21 cellular contexts compared by ENCODE assay signal in genomic region chr10:36469585-36469984, GRCh38.
DNase-seq lines count a peak whose midpoint lies in the region; ATAC-seq, FAIRE-seq and TF ChIP-seq lines count a peak whose summit lies in the region.
"Had no signal": no experiment of that assay in that cellular context is flagged by ENCODE, and none has a peak within 500 bp of the region (broad histone marks: within the 10 kb centered on the region; RNA-seq: fewer than 3 reads in every experiment).

No MANE protein-coding gene starts in this region.

- H3K4me3 ChIP-seq in AG04450 (ENCODE audit: low read depth, low read length) (no peak overlapping the region), astrocyte (ENCODE audit: insufficient read depth, low read depth, low read length) (no peak overlapping the region), left ventricle myocardium inferior (no peak overlapping the region)
- H3K4me3 ChIP-seq: A549, psoas muscle, spleen had no signal

- ATAC-seq in GM19455 (IDR thresholded peaks at IDR 0.05; ENCODE audit: unreplicated experiment) = no peak
- ATAC-seq: A549, psoas muscle had no signal

- H3K27ac Mint-ChIP-seq in astrocyte (ENCODE audit: unreplicated experiment) (no peak overlapping the region), immature natural killer cell (peak overlapping the region in 4 of 6 donors; percentile 6 to 75 (median 50))
- H3K27ac Mint-ChIP-seq in activated T-helper 2 cell treated with anti-CD3 and anti-CD28 coated beads, Interferon-gamma antibody, Interleukin-2, Interleukin-4, amounts not matched to agents 10 μg/mL and 5 μg/mL and 100 μg/mL, durations not matched to agents 14 hours and 24 hours and 36 hours = no peak overlapping the region

- TF ChIP-seq CTCF in AG04450 (IDR thresholded peaks at IDR 0.05; ENCODE audit: low read depth, low read length) (no peak), astrocyte (IDR thresholded peaks at IDR 0.05; ENCODE audit: insufficient read depth, low read depth, low read length) (no peak), left ventricle myocardium inferior (IDR thresholded peaks at IDR 0.05; ENCODE audit: borderline replicate concordance) (no peak)

- FAIRE-seq in astrocyte (lab: Jason Lieb, UNC) = peak; percentile 73
- FAIRE-seq: A549, urothelium cell line had no signal

- H3K27ac ChIP-seq in AG04450 (ENCODE audit: low read depth, low read length) (no peak overlapping the region), astrocyte (ENCODE audit: low read depth, low read length) (no peak overlapping the region), left ventricle myocardium inferior (replicated peaks) (no peak overlapping the region)
- H3K27ac ChIP-seq: A549, KMS-11, psoas muscle, spleen had no signal

- H4K20me1 ChIP-seq in astrocyte (ENCODE audit: insufficient read depth, low read length) = no peaks in the 10 kb centered on the region

- POLR2A ChIA-PET in AG04450 (lab: Yijun Ruan, JAX) = no interaction called here

- peak overlapping the region; percentile 70 for H3K4me2 ChIP-seq in astrocyte (ENCODE audit: low read length)
- H3K4me2 ChIP-seq: A549, KMS-11 had no signal

- no peaks in the 10 kb centered on the region for H3K27me3 Mint-ChIP-seq in astrocyte (ENCODE audit: low read depth, unreplicated experiment)
- peaks cover 0 to 3% (median 1%) of the 10 kb centered on the region in 3 donors for H3K27me3 Mint-ChIP-seq in immature natural killer cell (ENCODE audit: low read depth in 3 of 3)
- H3K27me3 Mint-ChIP-seq in activated T-helper 2 cell treated with anti-CD3 and anti-CD28 coated beads, Interferon-gamma antibody, Interleukin-2, Interleukin-4, amounts not matched to agents 10 μg/mL and 5 μg/mL and 100 μg/mL, durations not matched to agents 14 hours and 24 hours and 36 hours (ENCODE audit: low read depth) = no peaks in the 10 kb centered on the region

- no peaks in the 10 kb centered on the region for H3K9me3 Mint-ChIP-seq in astrocyte (ENCODE audit: unreplicated experiment)
- peaks cover 0 to 17% (median 1%) of the 10 kb centered on the region in 6 donors for H3K9me3 Mint-ChIP-seq in immature natural killer cell
- peaks cover 20% of the 10 kb centered on the region for H3K9me3 Mint-ChIP-seq in activated T-helper 2 cell treated with anti-CD3 and anti-CD28 coated beads, Interferon-gamma antibody, Interleukin-2, Interleukin-4, amounts not matched to agents 10 μg/mL and 5 μg/mL and 100 μg/mL, durations not matched to agents 14 hours and 24 hours and 36 hours

- peaks cover 10% of the 10 kb centered on the region for H3K4me1 ChIP-seq in astrocyte (ENCODE audit: insufficient read depth, low read length)
- no peaks in the 10 kb centered on the region for H3K4me1 ChIP-seq in left ventricle myocardium inferior
- H3K4me1 ChIP-seq: A549, psoas muscle, spleen had no signal

- H3K36me3 Mint-ChIP-seq in astrocyte (ENCODE audit: low read depth, unreplicated experiment) (no peaks in the 10 kb centered on the region), immature natural killer cell (no peaks in the 10 kb centered on the region)
- H3K36me3 Mint-ChIP-seq in activated T-helper 2 cell treated with anti-CD3 and anti-CD28 coated beads, Interferon-gamma antibody, Interleukin-2, Interleukin-4, amounts not matched to agents 10 μg/mL and 5 μg/mL and 100 μg/mL, durations not matched to agents 14 hours and 24 hours and 36 hours (ENCODE audit: low read depth) = no peaks in the 10 kb centered on the region

- CTCF ChIA-PET in AG04450 (lab: Charles Lee) = no interaction called here

- DNase-seq in AG04450 (ENCODE audit: low read depth, low spot score) (peak; percentile 52), HT1080 (ENCODE audit: low read depth) (peak; percentile 93), astrocyte (ENCODE audit: low read depth) (peak; percentile 66), immature natural killer cell (peak in 1 of 3 donors; percentile 1), left ventricle myocardium inferior (no peak), cerebellar cortex (ENCODE audit: low spot score) (no peak)
- DNase-seq in activated T-helper 2 cell treated with anti-CD3 and anti-CD28 coated beads, Interferon-gamma antibody, Interleukin-2, Interleukin-4, amounts not matched to agents 10 μg/mL and 5 μg/mL and 100 μg/mL, durations not matched to agents 14 hours and 24 hours and 36 hours (ENCODE audit: low spot score) = no peak
- DNase-seq: activated CD4-positive, alpha-beta T cell treated with anti-CD3 and anti-CD28 coated beads, Interleukin-2, amount 50 U/mL, for 4 hours; amygdala; effector CD8-positive, alpha-beta T cell; hippocampal formation; NCI-H1092; NCI-H2081; NCI-H510A; psoas muscle; spleen; T-helper 1 cell had no signal

- H2AFZ ChIP-seq in astrocyte (ENCODE audit: low read depth, low read length) = peak overlapping the region; percentile 36

- H3K79me2 ChIP-seq in astrocyte (ENCODE audit: insufficient read depth, low read length) = no peaks in the 10 kb centered on the region

- intact Hi-C loops in left ventricle myocardium inferior (cut with micrococcal nuclease) = no loop called here
- intact Hi-C loops in activated T-helper 2 cell treated with anti-CD3 and anti-CD28 coated beads, Interferon-gamma antibody, Interleukin-2, Interleukin-4, amounts not matched to agents 10 μg/mL and 5 μg/mL and 100 μg/mL, durations not matched to agents 14 hours and 24 hours and 36 hours (cut with micrococcal nuclease) = no loop called here

- no peaks in the 10 kb centered on the region for H3K27me3 ChIP-seq in AG04450 (ENCODE audit: control insufficient read depth, insufficient read depth, low read length)
- no peaks in the 10 kb centered on the region for H3K27me3 ChIP-seq in astrocyte (ENCODE audit: insufficient read depth, low read length)
- H3K27me3 ChIP-seq in left ventricle myocardium inferior (ENCODE audit: low read depth) = no peaks in the 10 kb centered on the region
- H3K27me3 ChIP-seq: spleen had no signal

- H3K4me1 Mint-ChIP-seq in astrocyte (ENCODE audit: low read depth, unreplicated experiment) (peaks cover 6% of the 10 kb centered on the region), immature natural killer cell (peaks cover 17 to 25% of the 10 kb centered on the region in 2 donors)
- no peaks in the 10 kb centered on the region for H3K4me1 Mint-ChIP-seq in activated T-helper 2 cell treated with anti-CD3 and anti-CD28 coated beads, Interferon-gamma antibody, Interleukin-2, Interleukin-4, amounts not matched to agents 10 μg/mL and 5 μg/mL and 100 μg/mL, durations not matched to agents 14 hours and 24 hours and 36 hours (ENCODE audit: low read depth)

- H3K9ac ChIP-seq in astrocyte (ENCODE audit: low read length) = no peak overlapping the region
- H3K9ac ChIP-seq: KMS-11 had no signal

- H3K36me3 ChIP-seq in astrocyte (ENCODE audit: insufficient read depth, low read length) (no peaks in the 10 kb centered on the region), left ventricle myocardium inferior (no peaks in the 10 kb centered on the region)
- H3K36me3 ChIP-seq: spleen had no signal

- H3K9me3 ChIP-seq in AG04450 (ENCODE audit: control insufficient read depth, insufficient read depth, low read length) (no peaks in the 10 kb centered on the region), astrocyte (ENCODE audit: insufficient read depth, low read depth, low read length) (no peaks in the 10 kb centered on the region), left ventricle myocardium inferior (replicated peaks) (no peaks in the 10 kb centered on the region)
- H3K9me3 ChIP-seq: A549, psoas muscle, spleen had no signal

- no peak overlapping the region for H3K4me3 Mint-ChIP-seq in astrocyte (ENCODE audit: unreplicated experiment)
- peak overlapping the region in 3 of 5 donors; percentile 41 to 60 (median 58) for H3K4me3 Mint-ChIP-seq in immature natural killer cell
- no peak overlapping the region for H3K4me3 Mint-ChIP-seq in activated T-helper 2 cell treated with anti-CD3 and anti-CD28 coated beads, Interferon-gamma antibody, Interleukin-2, Interleukin-4, amounts not matched to agents 10 μg/mL and 5 μg/mL and 100 μg/mL, durations not matched to agents 14 hours and 24 hours and 36 hours (ENCODE audit: low read depth)

Comparison
In these comparisons a context has a peak if more than half of its experiments do, and no peak if none do; other contexts are left out.
1. DNase-seq: peak in AG04450 (single experiment), HT1080 (single experiment) and astrocyte (single experiment); none in left ventricle myocardium inferior (single experiment), cerebellar cortex (single experiment) and activated T-helper 2 cell treated with anti-CD3 and anti-CD28 coated beads, Interferon-gamma antibody, Interleukin-2, Interleukin-4, amounts not matched to agents 10 μg/mL and 5 μg/mL and 100 μg/mL, durations not matched to agents 14 hours and 24 hours and 36 hours (single experiment).
2. H3K27ac Mint-ChIP-seq: peak in immature natural killer cell (4 of 6); none in astrocyte (single experiment) and activated T-helper 2 cell treated with anti-CD3 and anti-CD28 coated beads, Interferon-gamma antibody, Interleukin-2, Interleukin-4, amounts not matched to agents 10 μg/mL and 5 μg/mL and 100 μg/mL, durations not matched to agents 14 hours and 24 hours and 36 hours (single experiment).
3. H3K4me3 Mint-ChIP-seq: peak in immature natural killer cell (3 of 5); none in astrocyte (single experiment) and activated T-helper 2 cell treated with anti-CD3 and anti-CD28 coated beads, Interferon-gamma antibody, Interleukin-2, Interleukin-4, amounts not matched to agents 10 μg/mL and 5 μg/mL and 100 μg/mL, durations not matched to agents 14 hours and 24 hours and 36 hours (single experiment).